ENCODE assay signal across 8 cellular contexts in the genomic region with DNA sequence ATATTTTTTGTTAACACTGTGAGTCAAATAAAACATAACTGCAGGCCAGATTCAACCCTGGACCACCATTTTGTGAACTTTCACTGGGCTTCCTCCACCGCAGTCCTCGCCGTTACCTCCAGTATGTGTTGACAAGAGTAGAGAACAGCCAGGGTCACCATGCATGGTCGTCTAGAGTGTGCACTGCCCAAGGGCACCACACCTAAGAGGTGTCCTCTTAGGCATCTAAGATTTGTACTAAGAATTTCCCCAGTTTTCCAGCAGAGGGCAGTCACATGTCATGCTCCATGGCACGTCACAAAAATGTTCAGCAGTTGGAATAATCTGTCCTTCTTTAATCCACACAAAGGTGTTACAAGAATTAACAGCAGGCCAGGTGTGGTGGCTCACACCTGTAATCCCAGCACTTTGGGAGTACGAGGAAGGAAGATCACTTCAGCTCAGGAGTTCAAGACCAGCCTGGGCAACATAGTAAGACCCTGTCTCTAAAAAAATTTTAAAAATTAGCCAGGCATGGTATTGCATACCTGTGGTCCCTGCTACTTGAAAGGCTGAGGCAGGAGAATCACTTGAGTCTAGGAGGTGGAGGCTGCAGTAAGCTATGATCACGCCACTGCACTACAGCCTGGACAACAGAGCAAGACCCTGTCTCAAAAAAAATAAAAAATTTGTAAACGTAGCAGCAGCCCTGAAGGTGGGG.
A peak's percentile ranks its signal among the peaks of the same experiment; 100 is the strongest.
DNase-seq lines count a peak whose midpoint lies in the region; ATAC-seq, FAIRE-seq and TF ChIP-seq lines count a peak whose summit lies in the region.

No MANE protein-coding gene starts in this region.

- TF ChIP-seq CTCF in H1 (IDR thresholded peaks at IDR 0.05; ENCODE audit: control extremely low read depth in 1 of 3, insufficient read depth in 1 of 3, low read depth in 1 of 3, low read length in 3 of 3) (peak in 2 of 3 experiments; percentile 68 to 73; a peak in 3 of 4 replicates), stomach (IDR thresholded peaks at IDR 0.05) (peak in 5 of 7 experiments; percentile 67 to 85 (median 82))

- TF ChIP-seq RAD21 in H1 (IDR thresholded peaks at IDR 0.05 in 1 of 2, conservative IDR thresholded peaks at IDR 0.05 in 1 of 2; ENCODE audit: low read depth in 2 of 2, low read length in 2 of 2), result peak; percentile 86 to 88

- H3K4ac ChIP-seq in H1 (replicated peaks; ENCODE audit: insufficient read length, low read depth, low read length), result no peak overlapping the region

- CTCF ChIA-PET in activated CD4-positive, alpha-beta T cell treated with anti-CD3 and anti-CD28 coated beads, Interleukin-2, amount 10 ng/mL, durations not matched to agents 7 days and 5 days (lab: Charles Lee), result interaction anchor here (1.2 kb wide), 1 partner anchor 147 kb away, joined by 3 read pairs; no protein-coding TSS in a partner anchor
- CTCF ChIA-PET in H1 (lab: Charles Lee; ENCODE audit: partially characterized antibody), result interaction anchor here (0.6 to 6.7 kb wide), 13 partner anchors 15 to 186 kb away, joined by 3 to 32 read pairs (median 3); no protein-coding TSS in a partner anchor

- no peaks in the 10 kb centered on the region for H3K27me3 Mint-ChIP-seq in activated CD4-positive, alpha-beta T cell treated with anti-CD3 and anti-CD28 coated beads, Interleukin-2, amount 10 ng/mL, durations not matched to agents 7 days and 5 days

- WGBS in H1 (ENCODE audit: extremely low coverage in 1 of 2, insufficient coverage in 1 of 2, insufficient read length in 1 of 2, insufficient replicate concordance in 2 of 2, low coverage in 1 of 2, low lambda C conversion rate in 2 of 2, missing lambda C conversion rate in 1 of 2), 2 experiments, result 64% methylated on average over 8 of the region's 8 CpGs; no CpG with 5 or more reads in 1 of the 2 experiments
- 28 to 49% (median 34%) methylated on average over 8 of the region's 8 CpGs for WGBS in stomach, 5 donors

- no peak overlapping the region for H2BK120ac ChIP-seq in H1 (replicated peaks; ENCODE audit: low read depth, low read length)

- H3K9ac ChIP-seq in H1 (replicated peaks in 1 of 4; ENCODE audit: extremely low read depth in 1 of 4, low read depth in 3 of 4, low read length in 3 of 4), result no peak overlapping the region

- ATAC-seq in HG03280 (IDR thresholded peaks at IDR 0.05; ENCODE audit: unreplicated experiment), result peak; percentile 67

- intact Hi-C loops in stomach (cut with DNase I; ENCODE audit: low total_unique reads), result no loop called here

- H3K4me3 ChIP-seq in H1 (ENCODE audit: extremely low read depth in 1 of 4, insufficient read depth in 2 of 4, low read depth in 3 of 4, low read length in 4 of 4), result no peak overlapping the region
- H3K4me3 ChIP-seq in stomach, result no peak overlapping the region

- no peak overlapping the region for H3K27ac Mint-ChIP-seq in activated CD4-positive, alpha-beta T cell treated with anti-CD3 and anti-CD28 coated beads, Interleukin-2, amount 10 ng/mL, durations not matched to agents 7 days and 5 days

- H2BK5ac ChIP-seq in H1 (ENCODE audit: low read depth, low read length), result no peak overlapping the region

- no peaks in the 10 kb centered on the region for H3K79me1 ChIP-seq in H1 (ENCODE audit: low read depth, low read length)

- H3K36me3 Mint-ChIP-seq in activated CD4-positive, alpha-beta T cell treated with anti-CD3 and anti-CD28 coated beads, Interleukin-2, amount 10 ng/mL, durations not matched to agents 7 days and 5 days (ENCODE audit: low read depth), result no peaks in the 10 kb centered on the region

- H3K18ac ChIP-seq in H1 (ENCODE audit: extremely low read depth, low read length), result no peak overlapping the region

- FAIRE-seq in H1 (lab: Jason Lieb, UNC), result peak; percentile 50

- no peak overlapping the region for H3K56ac ChIP-seq in H1 (replicated peaks; ENCODE audit: insufficient read length, low read depth, low read length)

- no peak overlapping the region for H2BK20ac ChIP-seq in H1 (ENCODE audit: low read length)

- no peak overlapping the region for H2AFZ ChIP-seq in H1 (ENCODE audit: low read length)

- no peaks in the 10 kb centered on the region for H3K9me3 Mint-ChIP-seq in activated CD4-positive, alpha-beta T cell treated with anti-CD3 and anti-CD28 coated beads, Interleukin-2, amount 10 ng/mL, durations not matched to agents 7 days and 5 days

- H3K79me2 ChIP-seq in H1 (ENCODE audit: control insufficient read depth in 1 of 2, insufficient read depth in 2 of 2, low read length in 2 of 2), result no peaks in the 10 kb centered on the region

- H3K4me2 ChIP-seq in H1 (ENCODE audit: insufficient read depth in 1 of 2, low read depth in 2 of 2, low read length in 2 of 2), result no peak overlapping the region

- no peaks in the 10 kb centered on the region; a peak in 1 of 7 replicates for H3K27me3 ChIP-seq in H1 (replicated peaks in 1 of 4; ENCODE audit: control insufficient read depth in 3 of 4, extremely low read depth in 1 of 4, insufficient read depth in 3 of 4, low read length in 3 of 4)
- H3K27me3 ChIP-seq in stomach, result no peaks in the 10 kb centered on the region

- POLR2A ChIA-PET in activated CD4-positive, alpha-beta T cell treated with anti-CD3 and anti-CD28 coated beads, Interleukin-2, amount 10 ng/mL, durations not matched to agents 7 days and 5 days (lab: Charles Lee), result no interaction called here
- POLR2A ChIA-PET in H1 (lab: Charles Lee; ENCODE audit: partially characterized antibody), result no interaction called here

- no peaks in the 10 kb centered on the region for H4K20me1 ChIP-seq in H1 (replicated peaks in 1 of 2; ENCODE audit: control insufficient read depth in 1 of 2, insufficient read depth in 2 of 2, low read length in 2 of 2)

- TF ChIP-seq EP300 in H1 (IDR thresholded peaks at IDR 0.05; ENCODE audit: borderline replicate concordance in 1 of 2, low read depth in 2 of 2, low read length in 2 of 2) (no peak), stomach (IDR thresholded peaks at IDR 0.05) (no peak)

- H4K5ac ChIP-seq in H1 (ENCODE audit: insufficient read length, low read depth, low read length), result no peak overlapping the region

- H3K23ac ChIP-seq in H1 (ENCODE audit: insufficient read length), result no peak overlapping the region

- no peak overlapping the region for H2AK5ac ChIP-seq in H1 (ENCODE audit: low read depth, low read length)

- H3K4me1 ChIP-seq in H1 (replicated peaks in 1 of 4; ENCODE audit: control insufficient read depth in 3 of 4, insufficient read depth in 4 of 4, low read length in 3 of 4) (peaks cover 0 to 10% (median under 1%) of the 10 kb centered on the region in 4 experiments; a peak in 4 of 7 replicates), stomach (peaks cover 0 to 18% (median 16%) of the 10 kb centered on the region in 4 donors)

- no peaks in the 10 kb centered on the region for H3K23me2 ChIP-seq in H1 (ENCODE audit: low read depth, low read length)

- no peaks in the 10 kb centered on the region for H3K36me3 ChIP-seq in H1 (ENCODE audit: control insufficient read depth in 2 of 4, insufficient read depth in 4 of 4, low read length in 3 of 4)
- no peaks in the 10 kb centered on the region for H3K36me3 ChIP-seq in stomach

- H3K27ac ChIP-seq in H1 (ENCODE audit: low read depth, low read length), result no peak overlapping the region
- H3K27ac ChIP-seq in stomach, result no peak overlapping the region

- H4K91ac ChIP-seq in H1 (replicated peaks; ENCODE audit: insufficient read length, low read length), result no peak overlapping the region

- H3K14ac ChIP-seq in H1 (ENCODE audit: insufficient read length), result no peak overlapping the region

- H2BK15ac ChIP-seq in H1 (ENCODE audit: low read length), result no peak overlapping the region

- DNase-seq in NCI-H2171 treated with DMSO at 0.1 percent for 48 hours (lab: John Stamatoyannopoulos, UW) (peak; percentile 69), NCI-H2171 (lab: John Stamatoyannopoulos, UW) (no peak), NCI-H69 (lab: John Stamatoyannopoulos, UW) (peak; percentile 74), H1 (ENCODE audit: low read depth in 1 of 2, low spot score in 2 of 2) (peak in 1 of 2 experiments; percentile 51), midbrain (lab: John Stamatoyannopoulos, UW) (peak; percentile 70), stomach (peak; percentile 59)
- peak; percentile 69 for DNase-seq in activated CD4-positive, alpha-beta T cell treated with anti-CD3 and anti-CD28 coated beads, Interleukin-2, amount 10 ng/mL, durations not matched to agents 7 days and 5 days

- H4K8ac ChIP-seq in H1 (ENCODE audit: extremely low read depth, insufficient read depth, low read length), result no peak overlapping the region

- H3K4me1 Mint-ChIP-seq in activated CD4-positive, alpha-beta T cell treated with anti-CD3 and anti-CD28 coated beads, Interleukin-2, amount 10 ng/mL, durations not matched to agents 7 days and 5 days, result peaks cover 20% of the 10 kb centered on the region

- no peak for TF ChIP-seq POLR2A in H1 (IDR thresholded peaks at IDR 0.05; ENCODE audit: control extremely low read depth in 1 of 2, low read depth in 2 of 2, low read length in 2 of 2)
- TF ChIP-seq POLR2A in stomach (IDR thresholded peaks at IDR 0.05), result no peak

- H2BK12ac ChIP-seq in H1 (ENCODE audit: low read depth, low read length), result no peak overlapping the region

- no peak overlapping the region for H3K4me3 Mint-ChIP-seq in activated CD4-positive, alpha-beta T cell treated with anti-CD3 and anti-CD28 coated beads, Interleukin-2, amount 10 ng/mL, durations not matched to agents 7 days and 5 days

- H3K9me3 ChIP-seq in H1 (ENCODE audit: insufficient read depth in 2 of 2, low read depth in 1 of 2, low read length in 1 of 2), result peaks cover 6 to 25% of the 10 kb centered on the region in 2 experiments; a peak in 3 of 4 replicates
- no peaks in the 10 kb centered on the region for H3K9me3 ChIP-seq in stomach

TF ChIP-seq in H1, 55 proteins besides CTCF, POLR2A, EP300 and RAD21 (continues in another document):
- TF ChIP-seq RNF2 (IDR thresholded peaks at IDR 0.05; ENCODE audit: borderline replicate concordance, low read depth, low read length, missing control alignments, poor library complexity, severe bottlenecking), result no peak
- no peak for TF ChIP-seq HDAC2 (IDR thresholded peaks at IDR 0.05; ENCODE audit: borderline replicate concordance in 1 of 2, low read depth in 2 of 2, low read length in 2 of 2)
